9 cellular contexts compared by ENCODE assay signal in genomic region chr2:128394004-128394730, GRCh38.
"Had no signal": no experiment of that assay in that cellular context is flagged by ENCODE, and none has a peak within 500 bp of the region (broad histone marks: within the 10 kb centered on the region; RNA-seq: fewer than 3 reads in every experiment).

No MANE protein-coding gene starts in this region.

- H3K36me3 ChIP-seq: heart right ventricle, left ventricle myocardium inferior, ovary, tibial artery had no signal

- H3K4me1 ChIP-seq: left ventricle myocardium inferior had no signal

- H3K27me3 ChIP-seq: heart right ventricle, ovary, tibial artery had no signal

- ATAC-seq: heart right ventricle had no signal

- H3K27ac ChIP-seq: heart right ventricle, left ventricle myocardium inferior, ovary, tibial artery had no signal

- DNase-seq: activated B cell treated with CpG ODN at 0.5 μM for 24 hours; activated CD4-positive, alpha-beta T cell treated with anti-CD3 and anti-CD28 coated beads, Interleukin-2, amount 10 ng/mL, durations not matched to agents 24 days and 14 days; amygdala; foreskin melanocyte; heart right ventricle; left ventricle myocardium inferior; mesendoderm; ovary had no signal

- H3K9me3 ChIP-seq: heart right ventricle, left ventricle myocardium inferior, ovary, tibial artery had no signal

- H3K4me3 ChIP-seq: heart right ventricle, left ventricle myocardium inferior, ovary, tibial artery had no signal
